8 cellular contexts compared by ENCODE assay signal in the genomic region with DNA sequence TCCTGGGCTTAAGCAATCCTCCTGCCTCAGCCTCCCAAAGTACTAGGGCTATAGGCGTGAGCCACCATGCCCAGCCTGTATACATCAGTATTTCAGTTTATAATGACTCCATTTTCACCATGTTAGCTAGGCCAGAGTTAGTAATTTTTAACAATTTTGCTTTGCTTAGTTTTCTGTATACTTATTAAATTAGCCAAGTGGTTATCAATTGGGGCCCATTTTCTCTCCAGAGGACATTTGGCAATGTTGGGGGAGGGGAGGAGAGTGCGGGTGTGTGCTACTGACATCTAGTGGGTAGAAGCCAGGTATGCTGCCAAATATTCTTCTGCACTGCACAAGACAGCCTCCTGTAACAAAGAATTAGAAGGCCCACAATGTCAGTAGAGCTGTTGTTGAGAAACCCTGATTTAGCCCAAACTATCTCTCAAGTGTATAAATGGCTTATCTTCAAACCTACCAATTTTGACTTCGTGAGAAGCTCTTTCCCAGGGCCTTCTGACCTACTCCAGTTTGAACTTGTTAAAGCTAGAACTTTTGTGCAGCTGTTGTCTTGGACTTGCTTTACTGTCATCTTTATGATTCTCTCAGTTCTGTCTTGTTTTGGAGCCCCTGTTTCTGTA. TPM values are rescaled to one million over a fixed set of nuclear protein-coding genes. Genes with fewer than 3 reads are reported as not detected.
A peak's percentile ranks its signal among the peaks of the same experiment; 100 is the strongest.
DNase-seq lines count a peak whose midpoint lies in the region; ATAC-seq and TF ChIP-seq lines count a peak whose summit lies in the region.

No MANE protein-coding gene starts in this region.

- H3K36me3 ChIP-seq in breast epithelium: no peaks in the 10 kb centered on the region
- no peaks in the 10 kb centered on the region for H3K36me3 ChIP-seq in left lung

- no peaks in the 10 kb centered on the region for H3K27me3 ChIP-seq in breast epithelium
- no peaks in the 10 kb centered on the region for H3K27me3 ChIP-seq in left lung

- ATAC-seq in HG02623 (IDR thresholded peaks at IDR 0.05; ENCODE audit: unreplicated experiment) (peak; percentile 76), left lung (peak; percentile 91)

- DNase-seq in SIG-M5 treated with dmso at 0.1 percent for 504 hours (lab: John Stamatoyannopoulos, UW; ENCODE audit: unreplicated experiment) (peak; percentile 58), SIG-M5 (lab: John Stamatoyannopoulos, UW) (no peak), NCI-H1105 treated with DMSO at 0.1 percent for 48 hours (lab: John Stamatoyannopoulos, UW) (peak; percentile 77), UCSD-AML1 (lab: John Stamatoyannopoulos, UW; ENCODE audit: unreplicated experiment) (peak; percentile 45), breast epithelium (ENCODE audit: low spot score in 2 of 2) (peak in 1 of 2 donors; percentile 43), left lung (peak in 1 of 2 donors; percentile 41)
- DNase-seq in stimulated activated CD4-positive, alpha-beta T cell treated with anti-CD3 and anti-CD28 coated beads, TNF-alpha, amount 100 ng/mL, for 24 hours (ENCODE audit: low read depth in 3 of 3): peak; percentile 23 to 43 (median 27)

- H3K9me3 ChIP-seq in breast epithelium (no peaks in the 10 kb centered on the region), left lung (no peaks in the 10 kb centered on the region)

- H3K4me1 ChIP-seq in breast epithelium (peaks cover 0 to 18% of the 10 kb centered on the region in 2 donors), left lung (peaks cover 31 to 85% of the 10 kb centered on the region in 2 donors)

- TF ChIP-seq CTCF in breast epithelium (IDR thresholded peaks at IDR 0.05) (peak in 2 of 3 donors; percentile 30 to 50), left lung (IDR thresholded peaks at IDR 0.05) (peak; percentile 34 to 50)

- intact Hi-C loops in breast epithelium (cut with DNase I; ENCODE audit: low total_unique reads) (no loop called here), left lung (cut with DNase I) (no loop called here)

- TF ChIP-seq POLR2A in breast epithelium (IDR thresholded peaks at IDR 0.05): no peak

- H3K4me3 ChIP-seq in breast epithelium (no peak overlapping the region), left lung (no peak overlapping the region)

- peak overlapping the region in 1 of 2 donors; percentile 7 for H3K27ac ChIP-seq in breast epithelium
- no peak overlapping the region for H3K27ac ChIP-seq in left lung

RNA-seq across cellular contexts. Expression of gene USP47, which starts 7.5 kb away (rescaled TPM):
- total RNA-seq in breast epithelium: 100 to 1,000 TPM in 1 of 3 donors, 10 to 100 TPM in 2; 82.9 to 118 (median 100.0) TPM
- total RNA-seq in left lung: 10 to 100 TPM; 40.9 to 41.3 TPM
